17 cellular contexts compared by ENCODE assay signal in genomic region chr5:12679731-12680130, GRCh38.
DNase-seq lines count a peak whose midpoint lies in the region; ATAC-seq, FAIRE-seq and TF ChIP-seq lines count a peak whose summit lies in the region.
"Had no signal": no experiment of that assay in that cellular context is flagged by ENCODE, and none has a peak within 500 bp of the region (broad histone marks: within the 10 kb centered on the region; RNA-seq: fewer than 3 reads in every experiment).

No MANE protein-coding gene starts in this region.

- ATAC-seq in pancreas = no peak
- no peak for ATAC-seq in HG03439 (IDR thresholded peaks at IDR 0.05; ENCODE audit: unreplicated experiment)
- ATAC-seq in GM21390 (IDR thresholded peaks at IDR 0.05; ENCODE audit: unreplicated experiment) = no peak
- ATAC-seq: CD8-positive, alpha-beta T cell had no signal

- H3K27me3 ChIP-seq in pancreas (no peaks in the 10 kb centered on the region), smooth muscle cell (ENCODE audit: low read depth) (no peaks in the 10 kb centered on the region)
- H3K27me3 ChIP-seq: BLaER1 had no signal

- FAIRE-seq in TTC549 (lab: Jason Lieb, UNC) (peak; percentile 99), endometrium (lab: Jason Lieb, UNC) (peak; percentile 95), pancreas (lab: Jason Lieb, UNC) (peak; percentile 99)
- FAIRE-seq: GM12891, GM19239 had no signal

- no peaks in the 10 kb centered on the region for H3F3A ChIP-seq in smooth muscle cell (ENCODE audit: low read depth)

- no peak for DNase-seq in pancreas
- no peak for DNase-seq in smooth muscle cell (lab: John Stamatoyannopoulos, UW; ENCODE audit: unreplicated experiment)
- DNase-seq: CD8-positive, alpha-beta T cell; DMS 273 treated with DMSO at 0.1 percent for 48 hours; DMS53; DND-41; EL; GM23248 had no signal

- H4K20me1 ChIP-seq in smooth muscle cell (ENCODE audit: low read depth) = no peaks in the 10 kb centered on the region
- H4K20me1 ChIP-seq: BLaER1 had no signal

- H3K4me3 ChIP-seq in pancreas = no peak overlapping the region
- no peak overlapping the region for H3K4me3 ChIP-seq in smooth muscle cell
- H3K4me3 ChIP-seq: BLaER1, GM23248, HAP-1 had no signal

- no peaks in the 10 kb centered on the region for H3K79me2 ChIP-seq in smooth muscle cell (ENCODE audit: low read depth)

- H3K4me1 ChIP-seq in pancreas = no peaks in the 10 kb centered on the region
- no peaks in the 10 kb centered on the region for H3K4me1 ChIP-seq in smooth muscle cell (ENCODE audit: low read depth)
- H3K4me1 ChIP-seq: BLaER1, HAP-1 had no signal

- no peak overlapping the region for H3K4me2 ChIP-seq in smooth muscle cell
- H3K4me2 ChIP-seq: BLaER1 had no signal

- no peak overlapping the region for H3K27ac ChIP-seq in pancreas
- no peak overlapping the region for H3K27ac ChIP-seq in smooth muscle cell (ENCODE audit: low read depth)
- H3K27ac ChIP-seq: BLaER1, GM23248, HL-60 had no signal

- no peak overlapping the region for H3K9ac ChIP-seq in smooth muscle cell (ENCODE audit: low read depth)
- H3K9ac ChIP-seq: BLaER1, GM23248 had no signal

- H3K9me3 ChIP-seq in pancreas (no peaks in the 10 kb centered on the region), smooth muscle cell (replicated peaks; ENCODE audit: low read depth) (no peaks in the 10 kb centered on the region)
- H3K9me3 ChIP-seq: BLaER1, HAP-1 had no signal

- TF ChIP-seq CTCF in pancreas (IDR thresholded peaks at IDR 0.05) = no peak
- TF ChIP-seq CTCF in smooth muscle cell (IDR thresholded peaks at IDR 0.05; ENCODE audit: borderline replicate concordance, insufficient read depth, poor library complexity, severe bottlenecking) = no peak

- H2AFZ ChIP-seq in smooth muscle cell (ENCODE audit: low read depth) = no peak overlapping the region
- H2AFZ ChIP-seq: GM23248 had no signal

- intact Hi-C loops in pancreas (cut with DNase I) = no loop called here

- H3K36me3 ChIP-seq in pancreas (no peaks in the 10 kb centered on the region), smooth muscle cell (ENCODE audit: low read depth) (no peaks in the 10 kb centered on the region)
- H3K36me3 ChIP-seq: BLaER1, HAP-1 had no signal
